8 cellular contexts compared by ENCODE assay signal in genomic region chr12:52119398-52120254, GRCh38. TPM values are rescaled to one million over a fixed set of nuclear protein-coding genes. Genes with fewer than 3 reads are reported as not detected.
DNase-seq lines count a peak whose midpoint lies in the region; ATAC-seq, FAIRE-seq and TF ChIP-seq lines count a peak whose summit lies in the region.

No MANE protein-coding gene starts in this region.

- H3K4me3 Mint-ChIP-seq in activated T-cell treated with anti-CD3 and anti-CD28 coated beads, Interleukin-2, amount 50 U/mL, for 4 hours: no peak overlapping the region
- H3K4me3 Mint-ChIP-seq in stimulated activated effector memory CD8-positive, alpha-beta T cell treated with anti-CD3 and anti-CD28 coated beads, Interleukin-12 subunit alpha, Interleukin-12 subunit beta, amount 100 ng/mL, for 72 hours: no peak overlapping the region

- peaks cover 15% of the 10 kb centered on the region for H3K4me1 Mint-ChIP-seq in activated T-cell treated with anti-CD3 and anti-CD28 coated beads, Interleukin-2, amount 50 U/mL, for 4 hours (ENCODE audit: low read depth)
- H3K4me1 Mint-ChIP-seq in stimulated activated effector memory CD8-positive, alpha-beta T cell treated with anti-CD3 and anti-CD28 coated beads, Interleukin-12 subunit alpha, Interleukin-12 subunit beta, amount 100 ng/mL, for 72 hours: peaks cover 41% of the 10 kb centered on the region

- no peaks in the 10 kb centered on the region for H3K9me3 Mint-ChIP-seq in activated T-cell treated with anti-CD3 and anti-CD28 coated beads, Interleukin-2, amount 50 U/mL, for 4 hours
- H3K9me3 Mint-ChIP-seq in stimulated activated effector memory CD8-positive, alpha-beta T cell treated with anti-CD3 and anti-CD28 coated beads, Interleukin-12 subunit alpha, Interleukin-12 subunit beta, amount 100 ng/mL, for 72 hours: no peaks in the 10 kb centered on the region

- no peak overlapping the region for H3K4me3 ChIP-seq in right atrium auricular region

- peak; percentile 55 to 68 for ATAC-seq in activated T-cell treated with anti-CD3 and anti-CD28 coated beads, Interleukin-2, amount 50 U/mL, for 4 hours
- peak; percentile 60 for ATAC-seq in stimulated activated effector memory CD8-positive, alpha-beta T cell treated with anti-CD3 and anti-CD28 coated beads, Interleukin-12 subunit alpha, Interleukin-12 subunit beta, amount 100 ng/mL, for 72 hours
- ATAC-seq in GM21529 (IDR thresholded peaks at IDR 0.05; ENCODE audit: unreplicated experiment) (no peak), GM19463 (IDR thresholded peaks at IDR 0.05; ENCODE audit: unreplicated experiment) (no peak)

- no peak overlapping the region for H3K27ac ChIP-seq in right atrium auricular region

- H3K27me3 ChIP-seq in right atrium auricular region: no peaks in the 10 kb centered on the region

- no peaks in the 10 kb centered on the region for H3K9me3 ChIP-seq in right atrium auricular region

- H3K27ac Mint-ChIP-seq in stimulated activated effector memory CD8-positive, alpha-beta T cell treated with anti-CD3 and anti-CD28 coated beads, Interleukin-12 subunit alpha, Interleukin-12 subunit beta, amount 100 ng/mL, for 72 hours: no peak overlapping the region

- H3K27me3 Mint-ChIP-seq in activated T-cell treated with anti-CD3 and anti-CD28 coated beads, Interleukin-2, amount 50 U/mL, for 4 hours (ENCODE audit: low read depth): peaks cover 26% of the 10 kb centered on the region

- H3K36me3 Mint-ChIP-seq in activated T-cell treated with anti-CD3 and anti-CD28 coated beads, Interleukin-2, amount 50 U/mL, for 4 hours (ENCODE audit: insufficient read depth): no peaks in the 10 kb centered on the region
- H3K36me3 Mint-ChIP-seq in stimulated activated effector memory CD8-positive, alpha-beta T cell treated with anti-CD3 and anti-CD28 coated beads, Interleukin-12 subunit alpha, Interleukin-12 subunit beta, amount 100 ng/mL, for 72 hours: no peaks in the 10 kb centered on the region

- FAIRE-seq in GM12891 (lab: Jason Lieb, UNC): peak; percentile 9

- no peak for TF ChIP-seq POLR2A in GM12891 (IDR thresholded peaks at IDR 0.05; ENCODE audit: low read depth, low read length)

- peaks cover 0 to 18% of the 10 kb centered on the region in 2 donors for H3K4me1 ChIP-seq in right atrium auricular region

- DNase-seq in AG08396 (ENCODE audit: low spot score): peak; percentile 16
- DNase-seq in GM12891 (ENCODE audit: insufficient read length, low spot score): no peak
- peak; percentile 17 for DNase-seq in NCI-H345 treated with DMSO at 0.1 percent for 48 hours (lab: John Stamatoyannopoulos, UW; ENCODE audit: unreplicated experiment)
- no peak for DNase-seq in activated T-cell treated with anti-CD3 and anti-CD28 coated beads, Interleukin-2, amount 50 U/mL, for 4 hours
- no peak for DNase-seq in right atrium auricular region (ENCODE audit: low spot score)
- peak; percentile 32 to 66 for DNase-seq in stimulated activated effector memory CD8-positive, alpha-beta T cell treated with anti-CD3 and anti-CD28 coated beads, Interleukin-12 subunit alpha, Interleukin-12 subunit beta, amount 100 ng/mL, for 72 hours (ENCODE audit: low spot score in 2 of 2)

- H3K36me3 ChIP-seq in right atrium auricular region: no peaks in the 10 kb centered on the region

- TF ChIP-seq CTCF in right atrium auricular region (IDR thresholded peaks at IDR 0.05): peak; percentile 36 to 65

TF ChIP-seq in GM12891, 5 proteins besides CTCF, POLR2A, EP300 and RAD21:
- no peak for TF ChIP-seq PAX5 (IDR thresholded peaks at IDR 0.05; ENCODE audit: insufficient read depth, low read length, severe bottlenecking)
- 0 out of 2 replicates have a peak, but pooled peaks have one; percentile 13 for TF ChIP-seq SPI1 (IDR thresholded peaks at IDR 0.05; ENCODE audit: low read depth, low read length)
- no peak for TF ChIP-seq POLR2AphosphoS5 (IDR thresholded peaks at IDR 0.05; ENCODE audit: low read depth, low read length)
- no peak for TF ChIP-seq TAF1 (IDR thresholded peaks at IDR 0.05; ENCODE audit: low read depth, low read length)
- TF ChIP-seq POU2F2 (IDR thresholded peaks at IDR 0.05; ENCODE audit: low read depth, low read length): no peak

RNA-seq across cellular contexts. Expression of gene SMIM41, which starts 40.1 kb away (rescaled TPM):
- not detected for polyA plus RNA-seq in GM12891 (2012; ENCODE audit: low read depth, missing spikeins)
- total RNA-seq in activated T-cell treated with anti-CD3 and anti-CD28 coated beads, Interleukin-2, amount 50 U/mL, for 4 hours: not detected
- total RNA-seq in right atrium auricular region: 1 to 10 TPM in 1 of 2 donors, under 1 TPM in 1; 0.44 to 3.2 TPM

RNA-seq across cellular contexts. Expression of gene ATG101, which starts 49.8 kb away (rescaled TPM):
- polyA plus RNA-seq in GM12891 (2012; ENCODE audit: low read depth, missing spikeins): 34.1 TPM
- total RNA-seq in activated T-cell treated with anti-CD3 and anti-CD28 coated beads, Interleukin-2, amount 50 U/mL, for 4 hours: 10 to 100 TPM; 59.6 to 69.7 (median 62.0) TPM
- total RNA-seq in right atrium auricular region: 10 to 100 TPM; 26.8 to 36.9 TPM

Comparison
In these comparisons a context has a peak if more than half of its experiments do, and no peak if none do; other contexts are left out.
1. DNase-seq: peak in AG08396 (single experiment), NCI-H345 treated with DMSO at 0.1 percent for 48 hours (single experiment) and stimulated activated effector memory CD8-positive, alpha-beta T cell treated with anti-CD3 and anti-CD28 coated beads, Interleukin-12 subunit alpha, Interleukin-12 subunit beta, amount 100 ng/mL, for 72 hours (2 of 2); none in GM12891 (single experiment), activated T-cell treated with anti-CD3 and anti-CD28 coated beads, Interleukin-2, amount 50 U/mL, for 4 hours (single experiment) and right atrium auricular region (single experiment).
2. ATAC-seq: peak in activated T-cell treated with anti-CD3 and anti-CD28 coated beads, Interleukin-2, amount 50 U/mL, for 4 hours (2 of 2) and stimulated activated effector memory CD8-positive, alpha-beta T cell treated with anti-CD3 and anti-CD28 coated beads, Interleukin-12 subunit alpha, Interleukin-12 subunit beta, amount 100 ng/mL, for 72 hours (single experiment); none in GM21529 (single experiment) and GM19463 (single experiment).